Comparison of ENCODE assay signal across 1 cellular context in genomic region chr7:90153943-90154761, GRCh38.
A peak's percentile ranks its signal among the peaks of the same experiment; 100 is the strongest.
TF ChIP-seq lines count a peak whose summit lies in the region.
"Not testable (repeated sequence)": the region's sequence is repeated elsewhere in the genome, so short reads cannot be mapped to it uniquely, and the experiment has no call there.

STEAP1 (plus strand) TSS chr7:90154469; CDS start chr7:90159789, 5,320 bp downstream.

TF ChIP-seq in K562, 482 proteins besides CTCF, POLR2A, EP300 and RAD21 (continued from another document):
- peak; percentile 86 for TF ChIP-seq MGA (IDR thresholded peaks at IDR 0.05)
- peak; percentile 70 for TF ChIP-seq SP1 (CRISPR knock-in tag; IDR thresholded peaks at IDR 0.05)
- peak; percentile 46; the same call in 1 of the 2 replicates for TF ChIP-seq MTA3 (IDR thresholded peaks at IDR 0.05; ENCODE audit: borderline replicate concordance)
- peak; percentile 47; the same call in 1 of the 2 replicates for TF ChIP-seq ZFX (CRISPR knock-in tag; IDR thresholded peaks at IDR 0.05)
- peak in 2 of 3 experiments; percentile 40 for TF ChIP-seq YY1 (IDR thresholded peaks at IDR 0.05; ENCODE audit: borderline replicate concordance in 1 of 3, control insufficient read depth in 1 of 3, extremely low read depth in 1 of 3, insufficient read depth in 3 of 3, insufficient read length in 1 of 3, insufficient replicate concordance in 2 of 3, low read depth in 1 of 3, low read length in 2 of 3)
- TF ChIP-seq RB1 (IDR thresholded peaks at IDR 0.05; ENCODE audit: low read depth): peak; percentile 77
- peak; percentile 39 to 41; a peak in 3 of 4 replicates for TF ChIP-seq NRF1 (conservative IDR thresholded peaks at IDR 0.05 in 1 of 2, IDR thresholded peaks at IDR 0.05 in 1 of 2)
- TF ChIP-seq ZBTB33 (CRISPR knock-in tag; IDR thresholded peaks at IDR 0.05): peak; percentile 65; the same call in 1 of the 2 replicates
- TF ChIP-seq SMC3 (conservative IDR thresholded peaks at IDR 0.05; ENCODE audit: insufficient read depth, low read depth, low read length): peak; percentile 89
- peak; percentile 75 for TF ChIP-seq POLR2G (IDR thresholded peaks at IDR 0.05; ENCODE audit: low read depth, low read length)
- peak; percentile 28 for TF ChIP-seq HNRNPLL (IDR thresholded peaks at IDR 0.05; ENCODE audit: low read depth, low read length, poor library complexity, severe bottlenecking)
- peak in 1 of 2 experiments; percentile 77; a peak in 3 of 4 replicates for TF ChIP-seq MAZ (CRISPR knock-in tag; conservative IDR thresholded peaks at IDR 0.05 in 1 of 2, IDR thresholded peaks at IDR 0.05 in 1 of 2)
- peak; percentile 22; the same call in 1 of the 2 replicates for TF ChIP-seq TEAD4 (IDR thresholded peaks at IDR 0.05; ENCODE audit: low read length)
- TF ChIP-seq TEAD4 (CRISPR knock-in tag; IDR thresholded peaks at IDR 0.05; ENCODE audit: borderline replicate concordance): not testable (repeated sequence)
- peak; percentile 80; the same call in 1 of the 2 replicates for TF ChIP-seq THAP12 (CRISPR knock-in tag; IDR thresholded peaks at IDR 0.05)
- TF ChIP-seq TCF7 (IDR thresholded peaks at IDR 0.05; ENCODE audit: borderline replicate concordance): 0 out of 2 replicates have a peak, but pooled peaks have one; percentile 51
